In genomic region chr12:47078733-47079364, GRCh38 we compare ENCODE assay signal across 8 cellular contexts. TPM values are rescaled to one million over a fixed set of nuclear protein-coding genes. Genes with fewer than 3 reads are reported as not detected.
DNase-seq lines count a peak whose midpoint lies in the region; ATAC-seq and TF ChIP-seq lines count a peak whose summit lies in the region.

No MANE protein-coding gene starts in this region.

- H3K79me1 ChIP-seq in mesenchymal stem cell (replicated peaks; ENCODE audit: low read length, poor library complexity, severe bottlenecking) = peaks cover 4% of the 10 kb centered on the region

- H4K8ac ChIP-seq in mesenchymal stem cell (ENCODE audit: low read length) = no peak overlapping the region

- no peak overlapping the region for H2BK12ac ChIP-seq in mesenchymal stem cell (ENCODE audit: low read length in 2 of 2)

- WGBS in mesenchymal stem cell = 9% methylated on average over 10 of the region's 12 CpGs

- DNase-seq in NCI-H1105 treated with DMSO at 0.1 percent for 48 hours (lab: John Stamatoyannopoulos, UW) (peak; percentile 40), NCI-H1105 (lab: John Stamatoyannopoulos, UW) (no peak), T-helper 22 cell (ENCODE audit: low read depth) (peak; percentile 8), coronary artery (ENCODE audit: low spot score) (no peak), mesenchymal stem cell (peak; percentile 49)
- DNase-seq in stimulated activated naive CD8-positive, alpha-beta T cell treated with anti-CD3 and anti-CD28 coated beads, Interleukin-15, Interleukin-2, amounts not matched to agents 100 U/mL and 50 U/mL, for 24 hours = peak; percentile 61

- no peak overlapping the region for H3K14ac ChIP-seq in mesenchymal stem cell (ENCODE audit: low read length in 2 of 2)

- H2BK5ac ChIP-seq in mesenchymal stem cell (ENCODE audit: low read depth, low read length, poor library complexity, severe bottlenecking) = no peak overlapping the region

- no peaks in the 10 kb centered on the region for H3K9me3 ChIP-seq in mesenchymal stem cell (ENCODE audit: control insufficient read depth, low read length)

- peak overlapping the region; percentile 72 for H3K9ac ChIP-seq in mesenchymal stem cell (ENCODE audit: low read length)

- no peak for TF ChIP-seq CTCF in coronary artery (IDR thresholded peaks at IDR 0.05)

- no peak overlapping the region for H3K23ac ChIP-seq in mesenchymal stem cell (ENCODE audit: low read length in 2 of 2)

- peaks cover 0 to 3% of the 10 kb centered on the region in 2 experiments for H3K36me3 ChIP-seq in mesenchymal stem cell (ENCODE audit: control insufficient read depth in 1 of 2, insufficient read depth in 2 of 2, low read depth in 1 of 2, low read length in 2 of 2)

- no peak overlapping the region for H2BK120ac ChIP-seq in mesenchymal stem cell (ENCODE audit: low read depth, low read length)

- H3K4me1 ChIP-seq in mesenchymal stem cell (ENCODE audit: control insufficient read depth, insufficient read depth, low read depth, low read length) = peaks cover 13% of the 10 kb centered on the region

- H3K4me3 ChIP-seq in coronary artery = peak overlapping the region; percentile 89
- peak overlapping the region; percentile 83 for H3K4me3 ChIP-seq in mesenchymal stem cell (ENCODE audit: insufficient read depth in 1 of 2, low read depth in 1 of 2, low read length in 2 of 2)

- peaks cover 0 to 41% of the 10 kb centered on the region in 2 experiments for H3K27me3 ChIP-seq in mesenchymal stem cell (ENCODE audit: control insufficient read depth in 1 of 2, insufficient read depth in 1 of 2, low read length in 2 of 2)

- peak overlapping the region; percentile 51 for H2AK5ac ChIP-seq in mesenchymal stem cell (ENCODE audit: low read length, severe bottlenecking)

- ATAC-seq in stimulated activated naive CD8-positive, alpha-beta T cell treated with anti-CD3 and anti-CD28 coated beads, Interleukin-15, Interleukin-2, amounts not matched to agents 100 U/mL and 50 U/mL, for 24 hours = peak; percentile 54
- ATAC-seq in HG02571 (IDR thresholded peaks at IDR 0.05; ENCODE audit: unreplicated experiment) (no peak), HG02610 (IDR thresholded peaks at IDR 0.05; ENCODE audit: unreplicated experiment) (no peak)

- no peak overlapping the region for H4K91ac ChIP-seq in mesenchymal stem cell (ENCODE audit: low read length)

- H3K4me2 ChIP-seq in mesenchymal stem cell (ENCODE audit: low read length, poor library complexity, severe bottlenecking) = peak overlapping the region; percentile 56

- H3K4ac ChIP-seq in mesenchymal stem cell (ENCODE audit: low read depth in 1 of 2, low read length in 2 of 2) = no peak overlapping the region

- H2AFZ ChIP-seq in mesenchymal stem cell (ENCODE audit: low read depth, low read length) = peak overlapping the region; percentile 87

- H3K18ac ChIP-seq in mesenchymal stem cell (ENCODE audit: low read depth in 1 of 2, low read length in 2 of 2) = no peak overlapping the region

- H3K27ac ChIP-seq in coronary artery = peak overlapping the region; percentile 98 to 99
- peak overlapping the region; percentile 75 for H3K27ac ChIP-seq in mesenchymal stem cell (ENCODE audit: low read length, poor library complexity, severe bottlenecking)

- no peak overlapping the region for H2BK15ac ChIP-seq in mesenchymal stem cell (ENCODE audit: low read depth, poor library complexity, severe bottlenecking)

RNA-seq across cellular contexts. Expression of gene PCED1B, which starts 0.6 kb away (rescaled TPM):
- polyA plus RNA-seq in mesenchymal stem cell (2013, experiment 1 of 2) = 3.0 TPM
- polyA plus RNA-seq in mesenchymal stem cell (2013, experiment 2 of 2) = 2.4 TPM

RNA-seq across cellular contexts. Expression of gene AMIGO2, which starts 0.9 kb away (rescaled TPM):
- 13.2 TPM for polyA plus RNA-seq in mesenchymal stem cell (2013, experiment 1 of 2)
- 13.5 TPM for polyA plus RNA-seq in mesenchymal stem cell (2013, experiment 2 of 2)

Comparison
In these comparisons a context has a peak if more than half of its experiments do, and no peak if none do; other contexts are left out.
1. DNase-seq: peak in NCI-H1105 treated with DMSO at 0.1 percent for 48 hours (single experiment), T-helper 22 cell (single experiment), mesenchymal stem cell (single experiment) and stimulated activated naive CD8-positive, alpha-beta T cell treated with anti-CD3 and anti-CD28 coated beads, Interleukin-15, Interleukin-2, amounts not matched to agents 100 U/mL and 50 U/mL, for 24 hours (single experiment); none in NCI-H1105 (single experiment) and coronary artery (single experiment).